In the genomic region with DNA sequence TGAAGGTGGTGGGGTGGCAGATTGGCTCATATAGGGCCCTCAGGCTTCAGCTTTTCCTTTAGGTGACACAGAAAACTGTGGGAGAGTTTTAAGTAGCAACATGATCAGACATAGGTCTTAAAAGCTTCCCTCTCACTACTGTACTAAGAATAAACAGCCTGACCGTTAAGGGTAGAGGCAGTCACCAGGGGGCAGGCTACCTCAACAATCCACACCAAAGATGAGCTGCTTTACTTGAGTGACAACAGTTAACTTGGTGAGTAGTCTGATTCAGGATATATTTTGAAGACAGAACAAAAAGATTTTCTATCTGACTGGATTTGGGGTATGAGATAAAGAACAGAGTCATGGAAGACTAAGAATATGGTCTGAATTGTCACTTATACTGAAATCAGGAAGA, we compare ENCODE assay signal across 8 cellular contexts. TPM values are rescaled to one million over a fixed set of nuclear protein-coding genes. Genes with fewer than 3 reads are reported as not detected.
DNase-seq lines count a peak whose midpoint lies in the region; ATAC-seq and TF ChIP-seq lines count a peak whose summit lies in the region.

No MANE protein-coding gene starts in this region.

- no peak overlapping the region for H3K4me3 ChIP-seq in AG10803 (ENCODE audit: low read length)
- no peak overlapping the region for H3K4me3 ChIP-seq in WERI-Rb-1 (ENCODE audit: low read depth, low read length)
- H3K4me3 ChIP-seq in colonic mucosa = no peak overlapping the region

- no peak overlapping the region for H3K9ac ChIP-seq in colonic mucosa (ENCODE audit: low read depth in 2 of 2, low read length in 2 of 2)

- peaks cover 45% of the 10 kb centered on the region for H3K36me3 ChIP-seq in WERI-Rb-1
- no peaks in the 10 kb centered on the region for H3K36me3 ChIP-seq in colonic mucosa

- H3K9me3 Mint-ChIP-seq in memory B cell = no peaks in the 10 kb centered on the region
- no peaks in the 10 kb centered on the region for H3K9me3 Mint-ChIP-seq in stimulated activated naive CD8-positive, alpha-beta T cell treated with anti-CD3 and anti-CD28 coated beads, Interleukin-15, amount 100 ng/mL, for 72 hours

- H3K27ac Mint-ChIP-seq in memory B cell = peak overlapping the region; percentile 37
- peak overlapping the region in 1 of 2 donors; percentile 69 for H3K27ac Mint-ChIP-seq in stimulated activated naive CD8-positive, alpha-beta T cell treated with anti-CD3 and anti-CD28 coated beads, Interleukin-15, amount 100 ng/mL, for 72 hours

- H3K27ac ChIP-seq in WERI-Rb-1 = no peak overlapping the region
- no peak overlapping the region for H3K27ac ChIP-seq in colonic mucosa

- DNase-seq in AG10803 (ENCODE audit: low read depth) = peak; percentile 34
- DNase-seq in GM13977 (ENCODE audit: low spot score) = peak; percentile 40
- peak; percentile 43 for DNase-seq in MV-4-11 (lab: John Stamatoyannopoulos, UW)
- peak; percentile 67 for DNase-seq in WERI-Rb-1
- DNase-seq in colonic mucosa = peak; percentile 70
- peak; percentile 25 to 43 for DNase-seq in memory B cell (ENCODE audit: low spot score in 2 of 2)
- DNase-seq in stimulated activated naive CD8-positive, alpha-beta T cell treated with anti-CD3 and anti-CD28 coated beads, Interleukin-15, amount 100 ng/mL, for 72 hours = peak; percentile 27 to 57

- H3K27me3 ChIP-seq in WERI-Rb-1 (ENCODE audit: insufficient read depth, low read depth, severe bottlenecking) (no peaks in the 10 kb centered on the region), colonic mucosa (no peaks in the 10 kb centered on the region)

- H3K9me3 ChIP-seq in WERI-Rb-1 (ENCODE audit: severe bottlenecking) = no peaks in the 10 kb centered on the region
- H3K9me3 ChIP-seq in colonic mucosa = no peaks in the 10 kb centered on the region

- H3K4me3 Mint-ChIP-seq in memory B cell = no peak overlapping the region
- no peak overlapping the region for H3K4me3 Mint-ChIP-seq in stimulated activated naive CD8-positive, alpha-beta T cell treated with anti-CD3 and anti-CD28 coated beads, Interleukin-15, amount 100 ng/mL, for 72 hours

- H3K36me3 Mint-ChIP-seq in memory B cell = peaks cover 35% of the 10 kb centered on the region

- intact Hi-C loops in colonic mucosa (cut with DNase I) = no loop called here

- peaks cover 5% of the 10 kb centered on the region for H3K4me1 Mint-ChIP-seq in memory B cell
- no peaks in the 10 kb centered on the region for H3K4me1 Mint-ChIP-seq in stimulated activated naive CD8-positive, alpha-beta T cell treated with anti-CD3 and anti-CD28 coated beads, Interleukin-15, amount 100 ng/mL, for 72 hours

- in situ Hi-C loops in GM13977 (cut with MboI; ENCODE audit: low pct_unique_long_range_greater_than_20kb, low sequenced_read_pairs, unreplicated experiment) = no loop called here

- H3K27me3 Mint-ChIP-seq in memory B cell = no peaks in the 10 kb centered on the region
- H3K27me3 Mint-ChIP-seq in stimulated activated naive CD8-positive, alpha-beta T cell treated with anti-CD3 and anti-CD28 coated beads, Interleukin-15, amount 100 ng/mL, for 72 hours = no peaks in the 10 kb centered on the region

- TF ChIP-seq CTCF in AG10803 (conservative IDR thresholded peaks at IDR 0.05; ENCODE audit: low read length) = peak; percentile 60
- TF ChIP-seq CTCF in GM13977 (IDR thresholded peaks at IDR 0.05; ENCODE audit: extremely low read depth, insufficient read depth, missing control alignments) = peak; percentile 64
- peak; percentile 68 for TF ChIP-seq CTCF in WERI-Rb-1 (IDR thresholded peaks at IDR 0.05; ENCODE audit: low read depth, low read length)
- peak; percentile 33 for TF ChIP-seq CTCF in colonic mucosa (IDR thresholded peaks at IDR 0.05)

- no peaks in the 10 kb centered on the region for H3K4me1 ChIP-seq in colonic mucosa

- peak; percentile 76 for ATAC-seq in memory B cell (ENCODE audit: low read depth)
- peak; percentile 87 for ATAC-seq in stimulated activated naive CD8-positive, alpha-beta T cell treated with anti-CD3 and anti-CD28 coated beads, Interleukin-15, amount 100 ng/mL, for 72 hours
- no peak for ATAC-seq in GM18519 (IDR thresholded peaks at IDR 0.05; ENCODE audit: low FRiP score, unreplicated experiment)

RNA-seq across cellular contexts. Expression of gene GPCPD1, which starts 53.7 kb away (rescaled TPM):
- 10 to 100 TPM; 26.6 to 28.6 TPM for total RNA-seq in colonic mucosa
